ENCODE assay signal across 16 cellular contexts in the genomic region with DNA sequence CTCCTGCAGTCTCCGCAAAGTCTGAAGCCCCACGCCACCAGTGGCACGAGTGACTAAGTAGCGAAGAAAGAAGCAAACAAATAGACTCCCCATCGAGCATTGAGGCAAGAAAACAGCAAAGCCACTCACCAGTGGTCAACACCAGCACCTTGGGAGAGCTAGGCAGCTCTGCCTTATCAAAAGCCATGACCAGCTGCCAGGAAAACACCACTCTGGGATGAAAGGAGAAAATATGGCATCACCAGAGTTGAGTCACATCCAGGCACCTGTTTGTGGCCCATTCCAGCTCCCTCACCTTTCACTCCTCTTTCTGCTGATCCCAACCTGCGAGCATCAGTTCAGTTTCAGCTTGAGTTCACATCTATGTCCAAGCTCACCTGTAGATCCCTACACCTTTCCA. TPM values are rescaled to one million over a fixed set of nuclear protein-coding genes. Genes with fewer than 3 reads are reported as not detected.
DNase-seq lines count a peak whose midpoint lies in the region; ATAC-seq lines count a peak whose summit lies in the region.
"Had no signal": no experiment of that assay in that cellular context is flagged by ENCODE, and none has a peak within 500 bp of the region (broad histone marks: within the 10 kb centered on the region; RNA-seq: fewer than 3 reads in every experiment).

No MANE protein-coding gene starts in this region.

- no peaks in the 10 kb centered on the region for H3K9me3 Mint-ChIP-seq in CD4-positive, alpha-beta memory T cell
- H3K9me3 Mint-ChIP-seq in T-cell: no peaks in the 10 kb centered on the region
- H3K9me3 Mint-ChIP-seq in immature natural killer cell: no peaks in the 10 kb centered on the region

- DNase-seq in A172 (ENCODE audit: low spot score) (peak; percentile 48), T-cell (no peak), immature natural killer cell (no peak), SKM-1 treated with dmso at 0.1 percent for 144 hours (lab: John Stamatoyannopoulos, UW; ENCODE audit: unreplicated experiment) (no peak), hypothalamus (lab: John Stamatoyannopoulos, UW) (no peak)
- no peak for DNase-seq in CD4-positive, alpha-beta memory T cell
- DNase-seq: BE2C, glutamatergic neuron, NCI-H1436 treated with DMSO at 0.1 percent for 48 hours, NCI-H446, ovary, upper lobe of right lung, WERI-Rb-1 had no signal

- H3K27me3 ChIP-seq in CD4-positive, alpha-beta memory T cell (ENCODE audit: insufficient read depth, low read length): no peaks in the 10 kb centered on the region
- H3K27me3 ChIP-seq: BE2C, ovary, upper lobe of right lung had no signal

- H3K27me3 Mint-ChIP-seq in CD4-positive, alpha-beta memory T cell: no peaks in the 10 kb centered on the region
- H3K27me3 Mint-ChIP-seq in T-cell (no peaks in the 10 kb centered on the region), immature natural killer cell (ENCODE audit: low read depth in 3 of 3) (peaks cover 0 to 4% (median 0%) of the 10 kb centered on the region in 3 donors)

- intact Hi-C loops in CD4-positive, alpha-beta memory T cell (cut with micrococcal nuclease): no loop called here

- H3K36me3 ChIP-seq in CD4-positive, alpha-beta memory T cell (ENCODE audit: insufficient read depth, low read length): no peaks in the 10 kb centered on the region
- H3K36me3 ChIP-seq: BE2C, HAP-1, ovary, upper lobe of right lung, WERI-Rb-1 had no signal

- peak overlapping the region; percentile 38 to 96 (median 83) for H3K27ac Mint-ChIP-seq in CD4-positive, alpha-beta memory T cell
- H3K27ac Mint-ChIP-seq in T-cell: peak overlapping the region; percentile 86 to 88
- peak overlapping the region; percentile 94 to 98 (median 96) for H3K27ac Mint-ChIP-seq in immature natural killer cell

- H3K4me1 Mint-ChIP-seq in CD4-positive, alpha-beta memory T cell: peaks cover 18 to 42% (median 32%) of the 10 kb centered on the region in 4 donors
- H3K4me1 Mint-ChIP-seq in T-cell (peaks cover 27 to 39% (median 31%) of the 10 kb centered on the region in 3 donors), immature natural killer cell (peaks cover 67 to 73% of the 10 kb centered on the region in 2 donors)

- no peak overlapping the region for H3K4me3 ChIP-seq in CD4-positive, alpha-beta memory T cell (ENCODE audit: low read length in 2 of 2)
- H3K4me3 ChIP-seq: HAP-1, ovary, upper lobe of right lung had no signal

- CTCF ChIA-PET in CD4-positive, alpha-beta memory T cell (lab: Charles Lee; ENCODE audit: partially characterized antibody): no interaction called here
- CTCF ChIA-PET in T-cell (lab: Charles Lee): no interaction called here

- ATAC-seq in T-cell (replicated peaks in 1 of 4): no peak
- no peak for ATAC-seq in GM21447 (IDR thresholded peaks at IDR 0.05; ENCODE audit: unreplicated experiment)

- no peaks in the 10 kb centered on the region for H3K9me3 ChIP-seq in CD4-positive, alpha-beta memory T cell (ENCODE audit: control insufficient read depth in 1 of 2, low read length in 2 of 2)
- H3K9me3 ChIP-seq: BE2C, HAP-1, ovary, upper lobe of right lung had no signal

- H3K4me1 ChIP-seq in CD4-positive, alpha-beta memory T cell (ENCODE audit: insufficient read depth, low read length): peaks cover 27% of the 10 kb centered on the region
- H3K4me1 ChIP-seq: BE2C, upper lobe of right lung had no signal

- POLR2A ChIA-PET in CD4-positive, alpha-beta memory T cell (lab: Charles Lee; ENCODE audit: partially characterized antibody): interaction anchor here (1.1 kb wide), 1 partner anchor 31 kb away, joined by 3 read pairs; no protein-coding TSS in a partner anchor
- POLR2A ChIA-PET in T-cell (lab: Charles Lee): no interaction called here

- no peaks in the 10 kb centered on the region for H3K36me3 Mint-ChIP-seq in CD4-positive, alpha-beta memory T cell
- H3K36me3 Mint-ChIP-seq in T-cell: no peaks in the 10 kb centered on the region
- H3K36me3 Mint-ChIP-seq in immature natural killer cell: peaks cover 0 to 4% (median 0%) of the 10 kb centered on the region in 3 donors

- H3K27ac ChIP-seq in CD4-positive, alpha-beta memory T cell (ENCODE audit: low read depth, low read length): peak overlapping the region; percentile 7
- H3K27ac ChIP-seq: ovary, upper lobe of right lung, WERI-Rb-1 had no signal

- H3K4me3 Mint-ChIP-seq in CD4-positive, alpha-beta memory T cell: peak overlapping the region in 7 of 8 donors; percentile 40 to 85 (median 66)
- H3K4me3 Mint-ChIP-seq in T-cell (peak overlapping the region; percentile 13 to 41 (median 14)), immature natural killer cell (peak overlapping the region; percentile 75 to 88 (median 80))

RNA-seq across cellular contexts. Expression of gene PDZK1, which starts 17.2 kb away (rescaled TPM):
- 2.0 and 2.2 TPM in 2 replicates for total RNA-seq in A172 (2014; rRNA removed; shearing (Covaris generic))
- total RNA-seq in CD4-positive, alpha-beta memory T cell: not detected
- polyA plus RNA-seq in CD4-positive, alpha-beta memory T cell: under 1 TPM in 1 of 2 donors, not detected in 1; 0.45 TPM
- total RNA-seq in T-cell: under 1 TPM in 1 of 5 donors, not detected in 4; 0.39 TPM
- polyA plus RNA-seq in immature natural killer cell: 1 to 10 TPM in 2 of 3 donors, not detected in 1; 1.5 to 2.5 TPM

RNA-seq across cellular contexts. Expression of gene CD160, which starts 29.4 kb away (rescaled TPM):
- not detected in 2 replicates for total RNA-seq in A172 (2014; rRNA removed; shearing (Covaris generic))
- total RNA-seq in CD4-positive, alpha-beta memory T cell: not detected
- under 1 TPM in 1 of 2 donors, not detected in 1; 0.16 TPM for polyA plus RNA-seq in CD4-positive, alpha-beta memory T cell
- 1 to 10 TPM in 3 of 5 donors, under 1 TPM in 2; 0.53 to 9.1 (median 1.7) TPM for total RNA-seq in T-cell
- polyA plus RNA-seq in immature natural killer cell: 100 to 1,000 TPM; 382 to 493 (median 435) TPM
- total RNA-seq: epithelial cell of proximal tubule had no signal

Comparison
In these comparisons a context has a peak if more than half of its experiments do, and no peak if none do; other contexts are left out.
1. H3K4me3 Mint-ChIP-seq: peak in every context shown above with its lines; median percentile 80 in immature natural killer cell; 66 in CD4-positive, alpha-beta memory T cell; 14 in T-cell.